22 cellular contexts compared by ENCODE assay signal in the genomic region with DNA sequence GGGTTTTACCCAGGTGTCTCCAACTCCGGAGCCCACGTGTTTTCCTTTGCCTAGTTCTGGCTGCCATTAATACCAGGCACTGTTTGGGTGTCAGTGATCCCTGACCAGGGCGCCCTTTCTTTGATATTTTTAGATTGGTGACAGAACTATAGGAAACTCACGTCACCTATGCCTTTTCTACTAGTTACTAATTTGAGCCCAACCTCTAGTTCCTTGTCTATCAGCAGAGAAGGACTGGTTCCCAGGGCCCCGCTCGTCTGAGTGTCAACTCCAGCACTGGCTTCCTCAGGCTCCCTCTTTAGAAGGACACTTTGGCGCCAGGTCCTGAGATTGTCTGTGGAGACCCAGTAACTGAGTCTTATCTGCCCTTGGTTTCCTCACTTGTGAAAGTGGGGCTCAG. TPM values are rescaled to one million over a fixed set of nuclear protein-coding genes. Genes with fewer than 3 reads are reported as not detected.
DNase-seq lines count a peak whose midpoint lies in the region; ATAC-seq and TF ChIP-seq lines count a peak whose summit lies in the region.
"Had no signal": no experiment of that assay in that cellular context is flagged by ENCODE, and none has a peak within 500 bp of the region (broad histone marks: within the 10 kb centered on the region; RNA-seq: fewer than 3 reads in every experiment).

No MANE protein-coding gene starts in this region.

- TF ChIP-seq CTCF in left ventricle myocardium inferior (IDR thresholded peaks at IDR 0.05; ENCODE audit: borderline replicate concordance) (no peak), neutrophil (IDR thresholded peaks at IDR 0.05) (no peak), upper lobe of left lung (IDR thresholded peaks at IDR 0.05) (no peak), dorsolateral prefrontal cortex (IDR thresholded peaks at IDR 0.05 in 54 of 56, conservative IDR thresholded peaks at IDR 0.05 in 2 of 56; ENCODE audit: low read depth in 1 of 56, partially characterized antibody in 56 of 56) (no peak)

- H3K36me3 ChIP-seq in left ventricle myocardium inferior (peaks cover 86% of the 10 kb centered on the region), neutrophil (peaks cover 61% of the 10 kb centered on the region), upper lobe of left lung (peaks cover 22 to 81% (median 50%) of the 10 kb centered on the region in 4 donors)

- H3K27me3 Mint-ChIP-seq in activated T-cell treated with anti-CD3 and anti-CD28 coated beads, Interleukin-2, amount 50 U/mL, for 24 hours, result no peaks in the 10 kb centered on the region
- H3K27me3 Mint-ChIP-seq: brain; CD4-positive, alpha-beta T cell; stimulated activated naive B cell treated with anti-CD40 and anti-IgM and Interleukin-4, amounts not matched to agents 10 μg/mL and 1 μg/mL and 100 μg/mL, for 72 hours had no signal

- H3K27me3 ChIP-seq in left ventricle myocardium inferior (ENCODE audit: low read depth), result no peaks in the 10 kb centered on the region
- no peaks in the 10 kb centered on the region for H3K27me3 ChIP-seq in neutrophil
- H3K27me3 ChIP-seq in upper lobe of left lung, result no peaks in the 10 kb centered on the region
- H3K27me3 ChIP-seq in dorsolateral prefrontal cortex, result no peaks in the 10 kb centered on the region
- H3K27me3 ChIP-seq: colonic mucosa, SJSA1, spleen, tibial artery had no signal

- H3K36me3 Mint-ChIP-seq in activated T-cell treated with anti-CD3 and anti-CD28 coated beads, Interleukin-2, amount 50 U/mL, for 24 hours (ENCODE audit: low read depth), result peaks cover 77% of the 10 kb centered on the region

- TF ChIP-seq POLR2A in upper lobe of left lung (IDR thresholded peaks at IDR 0.05), result no peak

- DNase-seq in activated T-cell treated with anti-CD3 and anti-CD28 coated beads, Interleukin-2, amount 50 U/mL, for 24 hours, result no peak
- no peak for DNase-seq in activated T-cell treated with anti-CD3 and anti-CD28 coated beads, Interleukin-2, amount 50 U/mL, for 1 hour
- DNase-seq in left ventricle myocardium inferior (peak; percentile 36), upper lobe of left lung (no peak), dorsolateral prefrontal cortex (no peak)
- DNase-seq: activated CD4-positive, CD25-positive, alpha-beta regulatory T cell treated with anti-CD3 and anti-CD28 coated beads, Interleukin-2, amount 50 U/mL, for 72 hours; activated naive CD4-positive, alpha-beta T cell; CD4-positive, alpha-beta T cell; colonic mucosa; DMS 273 treated with DMSO at 0.1 percent for 48 hours; islet precursor cell; KG1; NCI-H146; spleen; stimulated activated CD4-positive, alpha-beta T cell treated with anti-CD3 and anti-CD28 coated beads, Interleukin-4, amount 100 ng/mL, for 1 hour; stimulated activated naive B cell treated with anti-CD40 and anti-IgM and Interleukin-4, amounts not matched to agents 10 μg/mL and 1 μg/mL and 100 μg/mL, for 72 hours; tibial artery had no signal

- no peak overlapping the region for H3K4me3 ChIP-seq in left ventricle myocardium inferior
- no peak overlapping the region for H3K4me3 ChIP-seq in neutrophil (ENCODE audit: low read depth in 1 of 2, low read length in 1 of 2)
- no peak overlapping the region for H3K4me3 ChIP-seq in upper lobe of left lung
- no peak overlapping the region for H3K4me3 ChIP-seq in dorsolateral prefrontal cortex
- H3K4me3 ChIP-seq: colonic mucosa, SJSA1, spleen, tibial artery had no signal

- H3K4me1 Mint-ChIP-seq in activated T-cell treated with anti-CD3 and anti-CD28 coated beads, Interleukin-2, amount 50 U/mL, for 24 hours (ENCODE audit: low read depth), result peaks cover 23% of the 10 kb centered on the region

- intact Hi-C loops in left ventricle myocardium inferior (cut with micrococcal nuclease), result no loop called here
- intact Hi-C loops in dorsolateral prefrontal cortex (cut with DNase I), result no loop called here

- ATAC-seq in upper lobe of left lung (ENCODE audit: low FRiP score in 2 of 2) (no peak), GM19023 (IDR thresholded peaks at IDR 0.05; ENCODE audit: unreplicated experiment) (no peak), HG03442 (IDR thresholded peaks at IDR 0.05; ENCODE audit: unreplicated experiment) (no peak)
- ATAC-seq: stimulated activated naive B cell treated with anti-CD40 and anti-IgM and Interleukin-4, amounts not matched to agents 10 μg/mL and 1 μg/mL and 100 μg/mL, for 72 hours had no signal

- H3K4me1 ChIP-seq in left ventricle myocardium inferior (peaks cover 86% of the 10 kb centered on the region), neutrophil (ENCODE audit: control insufficient read depth in 1 of 2, insufficient read depth in 1 of 2, low read depth in 1 of 2, low read length in 1 of 2) (peaks cover 31 to 33% of the 10 kb centered on the region in 2 experiments), upper lobe of left lung (peaks cover 14 to 32% (median 20%) of the 10 kb centered on the region in 4 donors)
- H3K4me1 ChIP-seq: tibial artery had no signal

- no peaks in the 10 kb centered on the region for H3K9me3 Mint-ChIP-seq in activated T-cell treated with anti-CD3 and anti-CD28 coated beads, Interleukin-2, amount 50 U/mL, for 24 hours
- H3K9me3 Mint-ChIP-seq: brain; CD4-positive, alpha-beta T cell; stimulated activated naive B cell treated with anti-CD40 and anti-IgM and Interleukin-4, amounts not matched to agents 10 μg/mL and 1 μg/mL and 100 μg/mL, for 72 hours had no signal

- H3K9me3 ChIP-seq in left ventricle myocardium inferior (replicated peaks) (no peaks in the 10 kb centered on the region), neutrophil (no peaks in the 10 kb centered on the region), upper lobe of left lung (no peaks in the 10 kb centered on the region)
- H3K9me3 ChIP-seq: colonic mucosa, SJSA1, spleen, tibial artery had no signal

- peak overlapping the region; percentile 64 for H3K27ac Mint-ChIP-seq in activated T-cell treated with anti-CD3 and anti-CD28 coated beads, Interleukin-2, amount 50 U/mL, for 24 hours
- H3K27ac Mint-ChIP-seq: brain; CD4-positive, alpha-beta T cell had no signal

- H3K4me3 Mint-ChIP-seq in activated T-cell treated with anti-CD3 and anti-CD28 coated beads, Interleukin-2, amount 50 U/mL, for 24 hours, result no peak overlapping the region
- H3K4me3 Mint-ChIP-seq: brain; CD4-positive, alpha-beta T cell; stimulated activated naive B cell treated with anti-CD40 and anti-IgM and Interleukin-4, amounts not matched to agents 10 μg/mL and 1 μg/mL and 100 μg/mL, for 72 hours had no signal

- H3K27ac ChIP-seq in left ventricle myocardium inferior (replicated peaks) (peak overlapping the region; percentile 97), neutrophil (peak overlapping the region; percentile 97), upper lobe of left lung (peak overlapping the region; percentile 65 to 79 (median 68)), dorsolateral prefrontal cortex (no peak overlapping the region)
- H3K27ac ChIP-seq: colonic mucosa, SJSA1, spleen, tibial artery had no signal

- 92 to 97% methylated on average over 7 of the region's 7 CpGs for WGBS in upper lobe of left lung, 2 donors

- no peak for TF ChIP-seq EP300 in upper lobe of left lung (IDR thresholded peaks at IDR 0.05)

RNA-seq across cellular contexts. Expression of a gene that starts 9.4 kb away (rescaled TPM):
- total RNA-seq in left ventricle myocardium inferior (663 TPM), upper lobe of left lung (10 to 100 TPM; 40.9 to 80.6 (median 71.0) TPM), dorsolateral prefrontal cortex (100 to 1,000 TPM; 107 to 182 (median 141) TPM)

RNA-seq across cellular contexts. Expression of a gene that starts 29.6 kb away (rescaled TPM):
- total RNA-seq in left ventricle myocardium inferior (16.2 TPM), upper lobe of left lung (10 to 100 TPM; 39.6 to 87.1 (median 50.1) TPM), dorsolateral prefrontal cortex (10 to 100 TPM; 16.3 to 37.8 (median 24.3) TPM)

RNA-seq across cellular contexts. Expression of a gene that starts 55.2 kb away (rescaled TPM):
- total RNA-seq in left ventricle myocardium inferior, result 61.6 TPM
- 10 to 100 TPM; 31.4 to 99.0 (median 52.8) TPM for total RNA-seq in upper lobe of left lung
- total RNA-seq in dorsolateral prefrontal cortex, result 100 to 1,000 TPM in 4 of 120 experiments, 10 to 100 TPM in 116; 28.5 to 148 (median 43.7) TPM

Comparison
In these comparisons a context has a peak if more than half of its experiments do, and no peak if none do; other contexts are left out.
1. H3K27ac ChIP-seq: peak in left ventricle myocardium inferior (single experiment), neutrophil (single experiment) and upper lobe of left lung (4 of 4); none in dorsolateral prefrontal cortex (0 of 59).